ENCODE assay signal across 9 cellular contexts in the genomic region with DNA sequence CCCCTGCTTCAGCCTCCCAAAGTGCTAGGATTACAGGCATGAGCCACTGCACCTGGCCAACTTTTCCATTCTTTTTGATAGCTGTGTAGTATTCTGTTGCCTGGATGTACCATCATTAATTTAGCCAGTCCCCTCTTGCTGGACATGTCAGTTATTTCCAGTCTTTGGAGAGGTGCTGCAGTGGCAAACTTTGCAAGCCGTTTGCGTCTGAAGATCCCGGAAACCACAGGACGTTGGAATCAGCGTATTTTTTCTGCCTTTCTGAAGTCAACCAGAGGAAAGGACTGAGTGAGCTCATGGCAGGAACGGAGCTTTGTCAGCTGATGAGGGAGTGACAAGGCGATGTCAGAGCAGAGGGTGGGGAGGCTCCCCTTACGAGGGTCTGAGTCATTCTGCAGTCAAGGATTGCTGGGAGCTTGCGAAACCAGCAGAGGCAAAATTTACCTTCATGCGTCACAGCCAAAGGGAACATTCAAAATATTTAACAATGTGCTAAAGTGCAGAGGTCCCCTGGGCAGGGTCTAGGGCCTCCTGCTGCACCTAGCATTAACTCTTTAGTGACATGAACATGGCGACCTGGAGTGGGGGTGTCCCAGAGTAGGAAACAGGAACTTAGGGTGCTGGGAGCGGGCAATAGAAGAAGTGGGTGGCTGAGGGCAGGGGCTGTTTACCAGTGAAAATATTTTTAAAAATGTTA. TPM values are rescaled to one million over a fixed set of nuclear protein-coding genes. Genes with fewer than 3 reads are reported as not detected.
DNase-seq lines count a peak whose midpoint lies in the region; ATAC-seq lines count a peak whose summit lies in the region.
"Had no signal": no experiment of that assay in that cellular context is flagged by ENCODE, and none has a peak within 500 bp of the region (broad histone marks: within the 10 kb centered on the region; RNA-seq: fewer than 3 reads in every experiment).

No MANE protein-coding gene starts in this region.

- H3K9me3 Mint-ChIP-seq in activated T-cell treated with anti-CD3 and anti-CD28 coated beads, Interleukin-2, amount 50 U/mL, for 72 hours, result no peaks in the 10 kb centered on the region
- no peaks in the 10 kb centered on the region for H3K9me3 Mint-ChIP-seq in activated T-helper 1 cell treated with anti-CD3 and anti-CD28 coated beads, Interleukin-12 subunit alpha, Interleukin-12 subunit beta, Interleukin-2, Interleukin-4 antibody, amounts not matched to agents 30 ng/mL and 10 ng/mL and 1 ng/mL, durations not matched to agents 14 hours and 24 hours and 36 hours
- H3K9me3 Mint-ChIP-seq: stimulated activated naive CD8-positive, alpha-beta T cell treated with anti-CD3 and anti-CD28 coated beads, Interleukin-15, Interleukin-2, amounts not matched to agents 100 ng/mL and 50 ng/mL, for 24 hours had no signal

- peaks cover 7% of the 10 kb centered on the region for H3K4me1 Mint-ChIP-seq in activated T-cell treated with anti-CD3 and anti-CD28 coated beads, Interleukin-2, amount 50 U/mL, for 72 hours (ENCODE audit: low read depth)
- no peaks in the 10 kb centered on the region for H3K4me1 Mint-ChIP-seq in activated T-helper 1 cell treated with anti-CD3 and anti-CD28 coated beads, Interleukin-12 subunit alpha, Interleukin-12 subunit beta, Interleukin-2, Interleukin-4 antibody, amounts not matched to agents 30 ng/mL and 10 ng/mL and 1 ng/mL, durations not matched to agents 14 hours and 24 hours and 36 hours (ENCODE audit: low read depth)

- no peaks in the 10 kb centered on the region for H3K36me3 ChIP-seq in effector memory CD4-positive, alpha-beta T cell (ENCODE audit: control insufficient read depth, insufficient read depth, low read length)

- no peaks in the 10 kb centered on the region for H3K9me3 ChIP-seq in effector memory CD4-positive, alpha-beta T cell (ENCODE audit: control insufficient read depth, low read length)

- peak; percentile 92 for DNase-seq in AG20443 (ENCODE audit: low spot score)
- DNase-seq in HuH-7 (ENCODE audit: low spot score), result peak; percentile 73
- peak; percentile 27 to 33 for DNase-seq in activated T-cell treated with anti-CD3 and anti-CD28 coated beads, Interleukin-2, amount 50 U/mL, for 72 hours
- peak; percentile 56 for DNase-seq in left ventricle myocardium superior
- peak; percentile 6 for DNase-seq in stimulated activated CD4-positive, alpha-beta T cell treated with anti-CD3 and anti-CD28 coated beads, Interleukin-12 subunit alpha, Interleukin-12 subunit beta, amount 100 ng/mL, for 4 hours
- no peak for DNase-seq in NCI-H526 (lab: John Stamatoyannopoulos, UW)
- DNase-seq in activated T-helper 1 cell treated with anti-CD3 and anti-CD28 coated beads, Interleukin-12 subunit alpha, Interleukin-12 subunit beta, Interleukin-2, Interleukin-4 antibody, amounts not matched to agents 30 ng/mL and 10 ng/mL and 1 ng/mL, durations not matched to agents 14 hours and 24 hours and 36 hours (ENCODE audit: low spot score), result no peak
- no peak for DNase-seq in effector memory CD4-positive, alpha-beta T cell

- peaks cover 5% of the 10 kb centered on the region for H3K27me3 Mint-ChIP-seq in activated T-cell treated with anti-CD3 and anti-CD28 coated beads, Interleukin-2, amount 50 U/mL, for 72 hours (ENCODE audit: low read depth)
- H3K27me3 Mint-ChIP-seq in activated T-helper 1 cell treated with anti-CD3 and anti-CD28 coated beads, Interleukin-12 subunit alpha, Interleukin-12 subunit beta, Interleukin-2, Interleukin-4 antibody, amounts not matched to agents 30 ng/mL and 10 ng/mL and 1 ng/mL, durations not matched to agents 14 hours and 24 hours and 36 hours (ENCODE audit: insufficient read depth), result peaks cover 4% of the 10 kb centered on the region

- no peaks in the 10 kb centered on the region for H3K36me3 Mint-ChIP-seq in activated T-cell treated with anti-CD3 and anti-CD28 coated beads, Interleukin-2, amount 50 U/mL, for 72 hours (ENCODE audit: insufficient read depth in 2 of 2)
- H3K36me3 Mint-ChIP-seq in activated T-helper 1 cell treated with anti-CD3 and anti-CD28 coated beads, Interleukin-12 subunit alpha, Interleukin-12 subunit beta, Interleukin-2, Interleukin-4 antibody, amounts not matched to agents 30 ng/mL and 10 ng/mL and 1 ng/mL, durations not matched to agents 14 hours and 24 hours and 36 hours (ENCODE audit: low read depth), result no peaks in the 10 kb centered on the region

- no peaks in the 10 kb centered on the region for H3K4me1 ChIP-seq in effector memory CD4-positive, alpha-beta T cell (ENCODE audit: control insufficient read depth, insufficient read depth, low read length, poor library complexity, severe bottlenecking)

- intact Hi-C loops in left ventricle myocardium superior (cut with micrococcal nuclease), result no loop called here
- intact Hi-C loops in activated T-helper 1 cell treated with anti-CD3 and anti-CD28 coated beads, Interleukin-12 subunit alpha, Interleukin-12 subunit beta, Interleukin-2, Interleukin-4 antibody, amounts not matched to agents 30 ng/mL and 10 ng/mL and 1 ng/mL, durations not matched to agents 14 hours and 24 hours and 36 hours (cut with micrococcal nuclease), result no loop called here

- peak; percentile 78 to 91 for ATAC-seq in activated T-cell treated with anti-CD3 and anti-CD28 coated beads, Interleukin-2, amount 50 U/mL, for 72 hours (replicated peaks in 1 of 2)
- ATAC-seq in left ventricle myocardium superior, result peak; percentile 90

- no peak overlapping the region for H3K27ac Mint-ChIP-seq in activated T-cell treated with anti-CD3 and anti-CD28 coated beads, Interleukin-2, amount 50 U/mL, for 72 hours
- H3K27ac Mint-ChIP-seq in activated T-helper 1 cell treated with anti-CD3 and anti-CD28 coated beads, Interleukin-12 subunit alpha, Interleukin-12 subunit beta, Interleukin-2, Interleukin-4 antibody, amounts not matched to agents 30 ng/mL and 10 ng/mL and 1 ng/mL, durations not matched to agents 14 hours and 24 hours and 36 hours, result no peak overlapping the region
- H3K27ac Mint-ChIP-seq: stimulated activated naive CD8-positive, alpha-beta T cell treated with anti-CD3 and anti-CD28 coated beads, Interleukin-15, Interleukin-2, amounts not matched to agents 100 ng/mL and 50 ng/mL, for 24 hours had no signal

- H3K27ac ChIP-seq in effector memory CD4-positive, alpha-beta T cell (ENCODE audit: insufficient read depth, low read length, poor library complexity, severe bottlenecking), result no peak overlapping the region

- no peak overlapping the region for H3K4me3 Mint-ChIP-seq in activated T-cell treated with anti-CD3 and anti-CD28 coated beads, Interleukin-2, amount 50 U/mL, for 72 hours
- H3K4me3 Mint-ChIP-seq in activated T-helper 1 cell treated with anti-CD3 and anti-CD28 coated beads, Interleukin-12 subunit alpha, Interleukin-12 subunit beta, Interleukin-2, Interleukin-4 antibody, amounts not matched to agents 30 ng/mL and 10 ng/mL and 1 ng/mL, durations not matched to agents 14 hours and 24 hours and 36 hours, result no peak overlapping the region
- H3K4me3 Mint-ChIP-seq: stimulated activated naive CD8-positive, alpha-beta T cell treated with anti-CD3 and anti-CD28 coated beads, Interleukin-15, Interleukin-2, amounts not matched to agents 100 ng/mL and 50 ng/mL, for 24 hours had no signal

- H3K4me3 ChIP-seq in effector memory CD4-positive, alpha-beta T cell (ENCODE audit: insufficient read depth, low read depth, low read length, poor library complexity, severe bottlenecking), result no peak overlapping the region

- peaks cover 5% of the 10 kb centered on the region for H3K27me3 ChIP-seq in effector memory CD4-positive, alpha-beta T cell (replicated peaks; ENCODE audit: control insufficient read depth, insufficient read depth, low read length, poor library complexity, severe bottlenecking)

RNA-seq across cellular contexts. Expression of gene C5AR1, which starts 5.6 kb away (rescaled TPM):
- 1 to 10 TPM; 1.8 to 3.0 TPM for total RNA-seq in activated T-cell treated with anti-CD3 and anti-CD28 coated beads, Interleukin-2, amount 50 U/mL, for 72 hours
- 5.3 TPM for total RNA-seq in left ventricle myocardium superior
- 1.4 and 1.5 TPM in 2 replicates for total RNA-seq in activated T-helper 1 cell treated with anti-CD3 and anti-CD28 coated beads, Interleukin-12 subunit alpha, Interleukin-12 subunit beta, Interleukin-2, Interleukin-4 antibody, amounts not matched to agents 30 ng/mL and 10 ng/mL and 1 ng/mL, durations not matched to agents 14 hours and 24 hours and 36 hours

RNA-seq across cellular contexts. Expression of gene C5AR2, which starts 16.7 kb away (rescaled TPM):
- total RNA-seq in activated T-cell treated with anti-CD3 and anti-CD28 coated beads, Interleukin-2, amount 50 U/mL, for 72 hours, result not detected
- total RNA-seq in left ventricle myocardium superior, result 0.42 TPM
- not detected in 2 replicates for total RNA-seq in activated T-helper 1 cell treated with anti-CD3 and anti-CD28 coated beads, Interleukin-12 subunit alpha, Interleukin-12 subunit beta, Interleukin-2, Interleukin-4 antibody, amounts not matched to agents 30 ng/mL and 10 ng/mL and 1 ng/mL, durations not matched to agents 14 hours and 24 hours and 36 hours

RNA-seq across cellular contexts. Expression of gene DHX34, which starts 33.8 kb away (rescaled TPM):
- 10 to 100 TPM in 1 of 2 donors, 1 to 10 TPM in 1; 9.4 to 11.8 TPM for total RNA-seq in activated T-cell treated with anti-CD3 and anti-CD28 coated beads, Interleukin-2, amount 50 U/mL, for 72 hours
- 7.3 TPM for total RNA-seq in left ventricle myocardium superior
- total RNA-seq in activated T-helper 1 cell treated with anti-CD3 and anti-CD28 coated beads, Interleukin-12 subunit alpha, Interleukin-12 subunit beta, Interleukin-2, Interleukin-4 antibody, amounts not matched to agents 30 ng/mL and 10 ng/mL and 1 ng/mL, durations not matched to agents 14 hours and 24 hours and 36 hours, result 31.1 and 33.9 TPM in 2 replicates

RNA-seq across cellular contexts. Expression of gene INAFM1, which starts 40.6 kb away (rescaled TPM):
- 10 to 100 TPM; 19.7 to 21.4 TPM for total RNA-seq in activated T-cell treated with anti-CD3 and anti-CD28 coated beads, Interleukin-2, amount 50 U/mL, for 72 hours
- 12.7 TPM for total RNA-seq in left ventricle myocardium superior
- 9.3 and 10.2 TPM in 2 replicates for total RNA-seq in activated T-helper 1 cell treated with anti-CD3 and anti-CD28 coated beads, Interleukin-12 subunit alpha, Interleukin-12 subunit beta, Interleukin-2, Interleukin-4 antibody, amounts not matched to agents 30 ng/mL and 10 ng/mL and 1 ng/mL, durations not matched to agents 14 hours and 24 hours and 36 hours

RNA-seq across cellular contexts. Expression of gene CCDC9, which starts 58.9 kb away (rescaled TPM):
- 10 to 100 TPM; 51.6 to 51.7 TPM for total RNA-seq in activated T-cell treated with anti-CD3 and anti-CD28 coated beads, Interleukin-2, amount 50 U/mL, for 72 hours
- total RNA-seq in left ventricle myocardium superior, result 19.2 TPM
- 36.6 and 39.2 TPM in 2 replicates for total RNA-seq in activated T-helper 1 cell treated with anti-CD3 and anti-CD28 coated beads, Interleukin-12 subunit alpha, Interleukin-12 subunit beta, Interleukin-2, Interleukin-4 antibody, amounts not matched to agents 30 ng/mL and 10 ng/mL and 1 ng/mL, durations not matched to agents 14 hours and 24 hours and 36 hours

Comparison
In these comparisons a context has a peak if more than half of its experiments do, and no peak if none do; other contexts are left out.
1. DNase-seq: peak in AG20443 (single experiment), HuH-7 (single experiment), activated T-cell treated with anti-CD3 and anti-CD28 coated beads, Interleukin-2, amount 50 U/mL, for 72 hours (2 of 2), left ventricle myocardium superior (single experiment) and stimulated activated CD4-positive, alpha-beta T cell treated with anti-CD3 and anti-CD28 coated beads, Interleukin-12 subunit alpha, Interleukin-12 subunit beta, amount 100 ng/mL, for 4 hours (single experiment); none in NCI-H526 (0 of 2), activated T-helper 1 cell treated with anti-CD3 and anti-CD28 coated beads, Interleukin-12 subunit alpha, Interleukin-12 subunit beta, Interleukin-2, Interleukin-4 antibody, amounts not matched to agents 30 ng/mL and 10 ng/mL and 1 ng/mL, durations not matched to agents 14 hours and 24 hours and 36 hours (single experiment) and effector memory CD4-positive, alpha-beta T cell (0 of 3).